ENCODE assay signal across 21 cellular contexts in genomic region chr1:150012611-150013010, GRCh38. TPM values are rescaled to one million over a fixed set of nuclear protein-coding genes. Genes with fewer than 3 reads are reported as not detected.
DNase-seq lines count a peak whose midpoint lies in the region; ATAC-seq and TF ChIP-seq lines count a peak whose summit lies in the region.
"Had no signal": no experiment of that assay in that cellular context is flagged by ENCODE, and none has a peak within 500 bp of the region (broad histone marks: within the 10 kb centered on the region; RNA-seq: fewer than 3 reads in every experiment).

No MANE protein-coding gene starts in this region.

- intact Hi-C loops in transverse colon (cut with DNase I; ENCODE audit: low total_unique reads), result no loop called here
- intact Hi-C loops in posterior vena cava (cut with DNase I), result no loop called here

- ATAC-seq in esophagus mucosa, result no peak
- ATAC-seq: PC-3, right cardiac atrium had no signal

- TF ChIP-seq CTCF in neural crest cell (conservative IDR thresholded peaks at IDR 0.05), result no peak
- TF ChIP-seq CTCF in transverse colon (IDR thresholded peaks at IDR 0.05), result no peak

- no peak overlapping the region for H3K4me3 ChIP-seq in transverse colon
- H3K4me3 ChIP-seq: ascending aorta, lung had no signal

- TF ChIP-seq POLR2A in transverse colon (IDR thresholded peaks at IDR 0.05), result no peak

- H3K27me3 ChIP-seq in transverse colon, result no peaks in the 10 kb centered on the region
- H3K27me3 ChIP-seq: ascending aorta had no signal

- H3K36me3 ChIP-seq in transverse colon, result no peaks in the 10 kb centered on the region
- H3K36me3 ChIP-seq: ascending aorta had no signal

- H3K9me3 Mint-ChIP-seq in neural crest cell, result no peaks in the 10 kb centered on the region
- H3K9me3 Mint-ChIP-seq: immature natural killer cell had no signal

- no peak for TF ChIP-seq EP300 in transverse colon (IDR thresholded peaks at IDR 0.05; ENCODE audit: low read depth)

- WGBS in transverse colon (ENCODE audit: low coverage in 1 of 2), 2 donors, result 90% methylated on average over 1 of the region's 1 CpG; no CpG with 5 or more reads in 1 of the 2 donors

- peak overlapping the region; percentile 72 for H3K4me3 Mint-ChIP-seq in neural crest cell

- no peaks in the 10 kb centered on the region for H3K36me3 Mint-ChIP-seq in neural crest cell (ENCODE audit: low read depth)
- H3K36me3 Mint-ChIP-seq: immature natural killer cell had no signal

- no peaks in the 10 kb centered on the region for H3K9me3 ChIP-seq in transverse colon
- H3K9me3 ChIP-seq: ascending aorta had no signal

- H3K4me1 Mint-ChIP-seq in neural crest cell, result peaks cover 24% of the 10 kb centered on the region

- peak overlapping the region; percentile 17 to 48 (median 32) for H3K27ac ChIP-seq in transverse colon
- H3K27ac ChIP-seq: ascending aorta had no signal

- in situ Hi-C loops in transverse colon (cut with MboI; ENCODE audit: low pct_ligation_motif_present in 1 of 4, low pct_unique_long_range_greater_than_20kb in 1 of 4, low sequenced_read_pairs in 3 of 4), result no loop called here

- peaks cover 4 to 46% (median 24%) of the 10 kb centered on the region in 4 donors for H3K4me1 ChIP-seq in transverse colon

- no peak overlapping the region for H3K27ac Mint-ChIP-seq in neural crest cell (ENCODE audit: unreplicated experiment)
- H3K27ac Mint-ChIP-seq: B cell, immature natural killer cell had no signal

- peak; percentile 69 for DNase-seq in amniotic epithelial cell (ENCODE audit: low read depth)
- DNase-seq in glomerular visceral epithelial cell (ENCODE audit: extremely low spot score), result peak; percentile 22
- DNase-seq in neural crest cell (ENCODE audit: low read depth, low spot score), result no peak
- DNase-seq in transverse colon, result no peak
- DNase-seq in posterior vena cava (ENCODE audit: low spot score), result no peak
- DNase-seq in DMS 273 (lab: John Stamatoyannopoulos, UW; ENCODE audit: unreplicated experiment), result no peak
- DNase-seq: activated CD4-positive, alpha-beta T cell treated with anti-CD3 and anti-CD28 coated beads for 1 hour; activated effector memory CD4-positive, alpha-beta T cell treated with anti-CD3 and anti-CD28 coated beads, Interleukin-2, amount 50 U/mL, for 16 hours; Calu3; cortex of kidney; immature natural killer cell; NCI-H2081 treated with DMSO at 0.1 percent for 48 hours; NCI-H526 treated with DMSO at 0.1 percent for 48 hours; PC-3; right cardiac atrium; stimulated activated CD4-positive, alpha-beta T cell treated with anti-CD3 and anti-CD28 coated beads, Interleukin-1b, Interleukin-23, amount 100 ng/mL, for 48 hours; T1000 had no signal

- no peaks in the 10 kb centered on the region for H3K27me3 Mint-ChIP-seq in neural crest cell (ENCODE audit: low read depth)

RNA-seq across cellular contexts. Expression of gene OTUD7B, which starts 2.1 kb away (rescaled TPM):
- 27.7 and 28.3 TPM in 2 replicates for total RNA-seq in neural crest cell
- 10 to 100 TPM; 11.3 to 26.8 (median 25.5) TPM for total RNA-seq in transverse colon
- 10 to 100 TPM; 20.9 to 38.3 TPM for total RNA-seq in posterior vena cava
- total RNA-seq in esophagus mucosa, result 11.8 TPM

RNA-seq across cellular contexts. Expression of gene VPS45, which starts 55.0 kb away (rescaled TPM):
- total RNA-seq in neural crest cell (48.8 and 53.1 TPM in 2 replicates), transverse colon (10 to 100 TPM; 16.1 to 47.5 (median 34.7) TPM), posterior vena cava (10 to 100 TPM; 42.1 to 44.1 TPM), esophagus mucosa (22.4 TPM)

Comparison
In these comparisons a context has a peak if more than half of its experiments do, and no peak if none do; other contexts are left out.
1. DNase-seq: peak in amniotic epithelial cell (single experiment) and glomerular visceral epithelial cell (single experiment); none in neural crest cell (single experiment), transverse colon (single experiment), posterior vena cava (single experiment) and DMS 273 (single experiment).